Comparison of ENCODE assay signal across 1 cellular context in the genomic region with DNA sequence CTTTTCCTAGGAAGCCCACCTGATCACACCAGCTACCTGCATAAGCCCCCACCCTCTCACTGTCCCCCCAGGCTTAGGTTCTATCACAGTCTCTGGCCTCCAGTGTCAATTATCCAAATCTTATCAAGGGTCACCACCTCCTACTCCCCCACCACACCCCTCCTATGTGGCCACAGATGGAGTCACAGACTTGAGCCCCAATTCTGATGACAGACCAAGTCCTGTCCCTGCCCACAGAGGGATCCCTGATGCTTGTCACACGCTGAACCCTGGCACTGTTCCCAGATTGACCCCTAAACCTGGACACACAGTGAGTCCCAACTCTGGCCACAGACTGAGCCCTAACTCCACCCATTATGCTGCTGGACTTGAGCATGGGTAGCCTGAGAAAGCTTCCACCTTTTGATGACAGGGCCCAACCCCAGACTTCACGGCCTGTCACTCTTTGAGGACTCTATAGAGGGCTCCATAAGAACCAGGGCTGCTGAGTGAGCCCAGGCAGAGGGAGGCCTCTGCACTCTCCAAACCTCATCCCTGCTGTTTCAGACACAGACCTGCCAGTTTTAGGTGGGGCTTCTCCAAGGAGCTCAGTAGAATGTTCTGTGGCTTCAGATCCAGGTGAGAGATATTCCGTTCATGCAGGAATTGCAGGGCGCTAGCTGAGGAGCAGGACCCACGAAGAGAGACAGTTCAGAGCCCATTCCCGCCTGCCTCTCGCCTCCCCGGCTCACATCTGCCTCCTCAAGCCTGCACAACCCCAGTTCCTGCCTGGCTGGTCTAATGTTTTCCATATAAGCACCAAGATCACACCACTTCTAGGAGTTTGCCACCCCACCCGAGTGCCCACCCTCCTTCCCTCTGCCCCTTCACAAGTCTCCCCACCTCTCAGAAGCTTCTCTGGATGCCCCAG.
TF ChIP-seq lines count a peak whose summit lies in the region.

No MANE protein-coding gene starts in this region.

TF ChIP-seq in A549, 52 proteins besides CTCF, POLR2A, EP300 and RAD21:
- TF ChIP-seq RCOR1 (IDR thresholded peaks at IDR 0.05; ENCODE audit: low read depth, low read length), result no peak
